Comparison of ENCODE assay signal across 1 cellular context in the genomic region with DNA sequence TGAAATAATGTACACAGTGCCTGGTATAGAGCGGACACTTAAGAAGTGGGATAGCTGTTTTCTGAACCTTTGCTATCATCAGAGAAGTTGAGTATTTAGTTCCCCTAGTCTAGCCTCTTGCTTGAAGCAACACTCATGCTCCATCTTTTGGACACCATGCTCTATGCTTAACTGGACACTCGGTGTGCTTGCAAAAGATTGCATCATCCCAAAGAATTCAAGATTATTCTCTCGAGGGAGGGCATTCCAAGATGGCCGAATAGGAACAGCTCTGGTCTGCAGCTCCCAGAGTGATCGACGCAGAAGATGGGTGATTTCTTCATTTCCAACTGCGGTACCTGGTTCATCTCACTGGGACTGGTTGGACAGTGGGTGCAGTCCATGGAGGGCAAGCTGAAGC.
TF ChIP-seq lines count a peak whose summit lies in the region.

No MANE protein-coding gene starts in this region.

TF ChIP-seq in GM23338, 12 proteins besides CTCF, POLR2A, EP300 and RAD21:
- TF ChIP-seq, protein P1, sequence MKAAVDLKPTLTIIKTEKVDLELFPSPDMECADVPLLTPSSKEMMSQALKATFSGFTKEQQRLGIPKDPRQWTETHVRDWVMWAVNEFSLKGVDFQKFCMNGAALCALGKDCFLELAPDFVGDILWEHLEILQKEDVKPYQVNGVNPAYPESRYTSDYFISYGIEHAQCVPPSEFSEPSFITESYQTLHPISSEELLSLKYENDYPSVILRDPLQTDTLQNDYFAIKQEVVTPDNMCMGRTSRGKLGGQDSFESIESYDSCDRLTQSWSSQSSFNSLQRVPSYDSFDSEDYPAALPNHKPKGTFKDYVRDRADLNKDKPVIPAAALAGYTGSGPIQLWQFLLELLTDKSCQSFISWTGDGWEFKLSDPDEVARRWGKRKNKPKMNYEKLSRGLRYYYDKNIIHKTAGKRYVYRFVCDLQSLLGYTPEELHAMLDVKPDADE (IDR thresholded peaks at IDR 0.05) = no peak
- TF ChIP-seq JUNB (IDR thresholded peaks at IDR 0.05; ENCODE audit: unreplicated experiment) (no peak), POLR2AphosphoS5 (IDR thresholded peaks at IDR 0.05; ENCODE audit: low read depth) (no peak), ZNF114 (CRISPR knock-in tag; IDR thresholded peaks at IDR 0.05) (no peak), NANOG (IDR thresholded peaks at IDR 0.05; ENCODE audit: borderline replicate concordance) (no peak), EZH2phosphoT487 (IDR thresholded peaks at IDR 0.05; ENCODE audit: unreplicated experiment) (no peak), STAT1 (IDR thresholded peaks at IDR 0.05; ENCODE audit: unreplicated experiment) (no peak)
- TF ChIP-seq, protein P2, sequence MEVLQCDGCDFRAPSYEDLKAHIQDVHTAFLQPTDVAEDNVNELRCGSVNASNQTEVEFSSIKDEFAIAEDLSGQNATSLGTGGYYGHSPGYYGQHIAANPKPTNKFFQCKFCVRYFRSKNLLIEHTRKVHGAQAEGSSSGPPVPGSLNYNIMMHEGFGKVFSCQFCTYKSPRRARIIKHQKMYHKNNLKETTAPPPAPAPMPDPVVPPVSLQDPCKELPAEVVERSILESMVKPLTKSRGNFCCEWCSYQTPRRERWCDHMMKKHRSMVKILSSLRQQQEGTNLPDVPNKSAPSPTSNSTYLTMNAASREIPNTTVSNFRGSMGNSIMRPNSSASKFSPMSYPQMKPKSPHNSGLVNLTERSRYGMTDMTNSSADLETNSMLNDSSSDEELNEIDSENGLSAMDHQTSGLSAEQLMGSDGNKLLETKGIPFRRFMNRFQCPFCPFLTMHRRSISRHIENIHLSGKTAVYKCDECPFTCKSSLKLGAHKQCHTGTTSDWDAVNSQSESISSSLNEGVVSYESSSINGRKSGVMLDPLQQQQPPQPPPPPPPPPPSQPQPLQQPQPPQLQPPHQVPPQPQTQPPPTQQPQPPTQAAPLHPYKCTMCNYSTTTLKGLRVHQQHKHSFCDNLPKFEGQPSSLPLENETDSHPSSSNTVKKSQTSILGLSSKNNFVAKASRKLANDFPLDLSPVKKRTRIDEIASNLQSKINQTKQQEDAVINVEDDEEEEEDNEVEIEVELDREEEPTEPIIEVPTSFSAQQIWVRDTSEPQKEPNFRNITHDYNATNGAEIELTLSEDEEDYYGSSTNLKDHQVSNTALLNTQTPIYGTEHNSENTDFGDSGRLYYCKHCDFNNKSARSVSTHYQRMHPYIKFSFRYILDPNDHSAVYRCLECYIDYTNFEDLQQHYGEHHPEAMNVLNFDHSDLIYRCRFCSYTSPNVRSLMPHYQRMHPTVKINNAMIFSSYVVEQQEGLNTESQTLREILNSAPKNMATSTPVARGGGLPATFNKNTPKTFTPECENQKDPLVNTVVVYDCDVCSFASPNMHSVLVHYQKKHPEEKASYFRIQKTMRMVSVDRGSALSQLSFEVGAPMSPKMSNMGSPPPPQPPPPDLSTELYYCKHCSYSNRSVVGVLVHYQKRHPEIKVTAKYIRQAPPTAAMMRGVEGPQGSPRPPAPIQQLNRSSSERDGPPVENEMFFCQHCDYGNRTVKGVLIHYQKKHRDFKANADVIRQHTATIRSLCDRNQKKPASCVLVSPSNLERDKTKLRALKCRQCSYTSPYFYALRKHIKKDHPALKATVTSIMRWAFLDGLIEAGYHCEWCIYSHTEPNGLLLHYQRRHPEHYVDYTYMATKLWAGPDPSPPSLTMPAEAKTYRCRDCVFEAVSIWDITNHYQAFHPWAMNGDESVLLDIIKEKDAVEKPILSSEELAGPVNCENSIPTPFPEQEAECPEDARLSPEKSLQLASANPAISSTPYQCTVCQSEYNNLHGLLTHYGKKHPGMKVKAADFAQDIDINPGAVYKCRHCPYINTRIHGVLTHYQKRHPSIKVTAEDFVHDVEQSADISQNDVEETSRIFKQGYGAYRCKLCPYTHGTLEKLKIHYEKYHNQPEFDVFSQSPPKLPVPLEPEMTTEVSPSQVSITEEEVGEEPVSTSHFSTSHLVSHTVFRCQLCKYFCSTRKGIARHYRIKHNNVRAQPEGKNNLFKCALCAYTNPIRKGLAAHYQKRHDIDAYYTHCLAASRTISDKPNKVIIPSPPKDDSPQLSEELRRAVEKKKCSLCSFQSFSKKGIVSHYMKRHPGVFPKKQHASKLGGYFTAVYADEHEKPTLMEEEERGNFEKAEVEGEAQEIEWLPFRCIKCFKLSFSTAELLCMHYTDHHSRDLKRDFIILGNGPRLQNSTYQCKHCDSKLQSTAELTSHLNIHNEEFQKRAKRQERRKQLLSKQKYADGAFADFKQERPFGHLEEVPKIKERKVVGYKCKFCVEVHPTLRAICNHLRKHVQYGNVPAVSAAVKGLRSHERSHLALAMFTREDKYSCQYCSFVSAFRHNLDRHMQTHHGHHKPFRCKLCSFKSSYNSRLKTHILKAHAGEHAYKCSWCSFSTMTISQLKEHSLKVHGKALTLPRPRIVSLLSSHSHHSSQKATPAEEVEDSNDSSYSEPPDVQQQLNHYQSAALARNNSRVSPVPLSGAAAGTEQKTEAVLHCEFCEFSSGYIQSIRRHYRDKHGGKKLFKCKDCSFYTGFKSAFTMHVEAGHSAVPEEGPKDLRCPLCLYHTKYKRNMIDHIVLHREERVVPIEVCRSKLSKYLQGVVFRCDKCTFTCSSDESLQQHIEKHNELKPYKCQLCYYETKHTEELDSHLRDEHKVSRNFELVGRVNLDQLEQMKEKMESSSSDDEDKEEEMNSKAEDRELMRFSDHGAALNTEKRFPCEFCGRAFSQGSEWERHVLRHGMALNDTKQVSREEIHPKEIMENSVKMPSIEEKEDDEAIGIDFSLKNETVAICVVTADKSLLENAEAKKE (CRISPR knock-in tag; IDR thresholded peaks at IDR 0.05) = no peak
